ENCODE assay signal across 21 cellular contexts in the genomic region with DNA sequence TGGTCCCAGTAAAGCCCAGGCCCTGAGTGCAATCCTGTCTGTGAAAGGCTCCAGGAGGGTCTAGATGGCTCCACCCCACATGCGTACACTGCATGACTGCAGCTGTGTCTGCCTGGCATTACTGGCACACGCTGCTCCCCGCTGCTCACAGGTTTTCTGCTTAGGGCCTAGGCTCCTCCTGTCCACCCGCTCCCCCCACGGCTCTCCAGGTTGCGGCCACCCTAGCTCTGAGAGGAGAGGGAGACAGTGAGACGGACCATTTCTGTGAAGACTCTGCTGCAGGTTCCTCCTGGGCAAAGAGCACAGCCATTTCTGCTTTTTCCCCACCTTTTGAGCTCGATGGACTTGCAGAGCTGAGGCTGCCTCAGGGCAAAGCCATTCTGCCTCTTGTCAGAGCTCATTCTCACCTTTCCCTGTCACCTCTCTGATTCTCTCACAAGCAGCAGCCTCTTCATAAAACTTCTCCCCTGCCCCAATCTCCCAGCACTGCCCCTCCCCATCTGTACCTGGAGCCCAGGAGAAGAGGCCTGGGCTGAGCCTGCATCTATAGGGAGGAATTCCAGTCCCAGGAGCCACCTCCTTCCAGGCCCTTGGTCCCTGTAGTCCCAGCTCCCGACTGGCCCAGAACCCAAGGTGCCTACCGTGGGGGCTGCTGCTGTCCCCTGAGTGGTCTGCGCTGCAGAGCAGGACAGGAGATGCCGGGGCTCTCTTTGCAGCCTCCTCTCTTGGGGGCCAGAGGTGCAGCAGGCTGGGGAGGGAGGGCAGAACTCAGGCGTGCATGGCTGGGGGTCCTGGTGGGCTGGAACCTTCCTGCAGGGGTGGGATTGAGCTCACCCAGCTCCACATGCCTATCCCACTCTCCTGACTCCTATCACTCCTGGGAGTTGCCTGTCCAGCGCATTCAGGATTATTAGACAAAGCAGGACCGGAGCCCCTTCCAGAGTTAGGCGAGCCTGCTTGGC.
"Had no signal": no experiment of that assay in that cellular context is flagged by ENCODE, and none has a peak within 500 bp of the region (broad histone marks: within the 10 kb centered on the region; RNA-seq: fewer than 3 reads in every experiment).

No MANE protein-coding gene starts in this region.

- H3K36me3 Mint-ChIP-seq: naive thymus-derived CD4-positive, alpha-beta T cell; stimulated activated memory B cell treated with anti-CD40 and anti-IgM and Interleukin-4, amounts not matched to agents 10 μg/mL and 1 μg/mL and 100 μg/mL, for 72 hours had no signal

- H3K27ac ChIP-seq: colonic mucosa, hepatocyte, neutrophil, ovary, tibial artery had no signal

- H3K9me3 Mint-ChIP-seq: endodermal cell; stimulated activated memory B cell treated with anti-CD40 and anti-IgM and Interleukin-4, amounts not matched to agents 10 μg/mL and 1 μg/mL and 100 μg/mL, for 72 hours; stimulated activated naive CD8-positive, alpha-beta T cell treated with anti-CD3 and anti-CD28 coated beads, Interleukin-15, Interleukin-2, amounts not matched to agents 100 ng/mL and 50 ng/mL, for 24 hours had no signal

- H3K4me1 ChIP-seq: colonic mucosa, tibial artery had no signal

- ATAC-seq: left colon; left ventricle myocardium superior; naive thymus-derived CD4-positive, alpha-beta T cell; right cardiac atrium; stimulated activated memory B cell treated with anti-CD40 and anti-IgM and Interleukin-4, amounts not matched to agents 10 μg/mL and 1 μg/mL and 100 μg/mL, for 72 hours had no signal

- H3K36me3 ChIP-seq: colonic mucosa, neutrophil, ovary, tibial artery had no signal

- H3K27ac Mint-ChIP-seq: endodermal cell; naive thymus-derived CD4-positive, alpha-beta T cell; nephron progenitor cell; stimulated activated memory B cell treated with anti-CD40 and anti-IgM and Interleukin-4, amounts not matched to agents 10 μg/mL and 1 μg/mL and 100 μg/mL, for 72 hours; stimulated activated naive CD8-positive, alpha-beta T cell treated with anti-CD3 and anti-CD28 coated beads, Interleukin-15, Interleukin-2, amounts not matched to agents 100 ng/mL and 50 ng/mL, for 24 hours had no signal

- H3K4me3 ChIP-seq: colonic mucosa, hepatocyte, ovary, tibial artery had no signal

- H3K4me3 Mint-ChIP-seq: endodermal cell; naive thymus-derived CD4-positive, alpha-beta T cell; nephron progenitor cell; stimulated activated memory B cell treated with anti-CD40 and anti-IgM and Interleukin-4, amounts not matched to agents 10 μg/mL and 1 μg/mL and 100 μg/mL, for 72 hours; stimulated activated naive CD8-positive, alpha-beta T cell treated with anti-CD3 and anti-CD28 coated beads, Interleukin-15, Interleukin-2, amounts not matched to agents 100 ng/mL and 50 ng/mL, for 24 hours had no signal

- DNase-seq: colonic mucosa; dermis blood vessel endothelial cell; effector CD4-positive, alpha-beta T cell; endodermal cell; erythroblast; foreskin melanocyte; left colon; left ventricle myocardium superior; mesendoderm; naive thymus-derived CD4-positive, alpha-beta T cell; nephron progenitor cell; ovary; right cardiac atrium; stimulated activated CD4-positive, alpha-beta T cell treated with anti-CD3 and anti-CD28 coated beads, Interleukin-15, amount 100 ng/mL, for 24 hours; stimulated activated CD4-positive, alpha-beta T cell treated with anti-CD3 and anti-CD28 coated beads, Interleukin-1b, Interleukin-23, amount 100 ng/mL, for 48 hours; stimulated activated CD4-positive, alpha-beta T cell treated with anti-CD3 and anti-CD28 coated beads, Interleukin-4, amount 100 ng/mL, for 24 hours; tibial artery had no signal

- H3K27me3 ChIP-seq: colonic mucosa, neutrophil, ovary had no signal

- H3K4me1 Mint-ChIP-seq: naive thymus-derived CD4-positive, alpha-beta T cell; stimulated activated memory B cell treated with anti-CD40 and anti-IgM and Interleukin-4, amounts not matched to agents 10 μg/mL and 1 μg/mL and 100 μg/mL, for 72 hours had no signal

- H3K9me3 ChIP-seq: colonic mucosa, neutrophil, ovary, tibial artery had no signal
